Comparison of ENCODE assay signal across 8 cellular contexts in the genomic region with DNA sequence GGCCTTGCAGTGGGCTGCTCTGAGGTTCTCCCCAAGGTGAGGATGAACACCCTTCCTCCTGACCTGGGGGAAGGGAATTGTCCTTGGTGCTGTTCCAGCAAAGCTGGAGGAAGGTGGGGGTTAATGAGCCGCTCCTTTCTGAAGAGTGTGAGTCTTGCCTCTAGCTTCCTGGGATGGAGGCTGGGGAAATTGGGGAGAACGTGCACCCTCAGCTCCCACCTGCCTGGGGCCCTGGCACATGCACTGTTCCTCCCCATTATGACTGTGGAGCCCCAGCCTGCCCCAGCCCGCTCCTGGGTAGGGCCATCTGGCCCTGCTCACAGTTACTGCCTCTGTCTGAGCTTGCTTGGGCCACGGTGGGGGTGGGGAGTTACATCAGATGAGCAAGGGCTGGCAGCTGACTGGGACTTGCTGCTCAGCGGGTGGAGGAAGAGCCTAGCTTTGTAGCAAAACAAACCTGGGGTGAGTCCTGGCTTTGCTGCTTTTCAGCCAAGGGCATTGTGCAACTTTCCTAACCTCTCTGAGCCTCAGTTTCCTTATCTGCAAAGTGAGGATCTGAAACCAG. TPM values are rescaled to one million over a fixed set of nuclear protein-coding genes. Genes with fewer than 3 reads are reported as not detected.
DNase-seq lines count a peak whose midpoint lies in the region; ATAC-seq and TF ChIP-seq lines count a peak whose summit lies in the region.

No MANE protein-coding gene starts in this region.

- in situ Hi-C loops in gastrocnemius medialis (cut with MboI; ENCODE audit: low sequenced_read_pairs in 4 of 4) = no loop called here

- H4K20me1 ChIP-seq in BLaER1 = no peaks in the 10 kb centered on the region

- POLR2A ChIA-PET in activated CD8-positive, alpha-beta T cell treated with anti-CD3 and anti-CD28 coated beads, Interleukin-2, amount 10 ng/mL, durations not matched to agents 7 days and 5 days (lab: Charles Lee) = interaction anchor here (0.6 to 1.1 kb wide), 4 partner anchors 10 to 47 kb away, joined by 3 to 4 read pairs (median 3); no protein-coding TSS in a partner anchor

- no peak for TF ChIP-seq POLR2A in gastrocnemius medialis (IDR thresholded peaks at IDR 0.05)

- no peaks in the 10 kb centered on the region for H3K27me3 ChIP-seq in BLaER1
- no peaks in the 10 kb centered on the region for H3K27me3 ChIP-seq in left ventricle myocardium inferior (ENCODE audit: low read depth)
- no peaks in the 10 kb centered on the region for H3K27me3 ChIP-seq in gastrocnemius medialis

- ATAC-seq in activated CD8-positive, alpha-beta T cell treated with anti-CD3 and anti-CD28 coated beads, Interleukin-2, amount 10 ng/mL, durations not matched to agents 7 days and 5 days = no peak
- peak; percentile 28 to 52 for ATAC-seq in gastrocnemius medialis
- no peak for ATAC-seq in HG03469 (IDR thresholded peaks at IDR 0.05; ENCODE audit: unreplicated experiment)

- TF ChIP-seq CTCF in left ventricle myocardium inferior (IDR thresholded peaks at IDR 0.05; ENCODE audit: borderline replicate concordance) = no peak
- no peak for TF ChIP-seq CTCF in gastrocnemius medialis (IDR thresholded peaks at IDR 0.05 in 4 of 5, conservative IDR thresholded peaks at IDR 0.05 in 1 of 5)

- DNase-seq in activated CD8-positive, alpha-beta T cell treated with anti-CD3 and anti-CD28 coated beads, Interleukin-2, amount 10 ng/mL, durations not matched to agents 7 days and 5 days = peak; percentile 34
- DNase-seq in left ventricle myocardium inferior (peak; percentile 42), gastrocnemius medialis (peak; percentile 22 to 66), NCI-H1105 treated with DMSO at 0.1 percent for 48 hours (lab: John Stamatoyannopoulos, UW) (no peak), GM19238 (ENCODE audit: insufficient read length, low spot score) (no peak)

- no peaks in the 10 kb centered on the region for H3K9me3 Mint-ChIP-seq in activated CD8-positive, alpha-beta T cell treated with anti-CD3 and anti-CD28 coated beads, Interleukin-2, amount 10 ng/mL, durations not matched to agents 7 days and 5 days (ENCODE audit: insufficient read depth)

- H3K27me3 Mint-ChIP-seq in activated CD8-positive, alpha-beta T cell treated with anti-CD3 and anti-CD28 coated beads, Interleukin-2, amount 10 ng/mL, durations not matched to agents 7 days and 5 days (ENCODE audit: low read depth) = no peaks in the 10 kb centered on the region

- H3K4me3 Mint-ChIP-seq in activated CD8-positive, alpha-beta T cell treated with anti-CD3 and anti-CD28 coated beads, Interleukin-2, amount 10 ng/mL, durations not matched to agents 7 days and 5 days = peak overlapping the region; percentile 22

- H3K9me3 ChIP-seq in BLaER1 = no peaks in the 10 kb centered on the region
- no peaks in the 10 kb centered on the region for H3K9me3 ChIP-seq in KOPT-K1 (ENCODE audit: insufficient read depth, low read length, poor library complexity, severe bottlenecking)
- H3K9me3 ChIP-seq in left ventricle myocardium inferior (replicated peaks) = no peaks in the 10 kb centered on the region
- no peaks in the 10 kb centered on the region for H3K9me3 ChIP-seq in gastrocnemius medialis

- peak overlapping the region; percentile 78 for H3K27ac Mint-ChIP-seq in activated CD8-positive, alpha-beta T cell treated with anti-CD3 and anti-CD28 coated beads, Interleukin-2, amount 10 ng/mL, durations not matched to agents 7 days and 5 days

- intact Hi-C loops in left ventricle myocardium inferior (cut with micrococcal nuclease) (no loop called here), gastrocnemius medialis (cut with DNase I; ENCODE audit: low total_unique reads) (no loop called here)

- H3K4me3 ChIP-seq in BLaER1 (no peak overlapping the region), left ventricle myocardium inferior (no peak overlapping the region), gastrocnemius medialis (no peak overlapping the region)

- peak overlapping the region; percentile 58 for H3K27ac ChIP-seq in BLaER1
- peak overlapping the region; percentile 62 for H3K27ac ChIP-seq in KOPT-K1 (ENCODE audit: low read depth, low read length, poor library complexity, severe bottlenecking)
- no peak overlapping the region for H3K27ac ChIP-seq in left ventricle myocardium inferior (replicated peaks)
- H3K27ac ChIP-seq in gastrocnemius medialis = no peak overlapping the region

- CTCF ChIA-PET in activated CD8-positive, alpha-beta T cell treated with anti-CD3 and anti-CD28 coated beads, Interleukin-2, amount 10 ng/mL, durations not matched to agents 7 days and 5 days (lab: Charles Lee) = interaction anchor here (0.7 to 2.9 kb wide), 5 partner anchors 9 to 43 kb away, joined by 3 to 16 read pairs (median 4); no protein-coding TSS in a partner anchor

- H3K36me3 ChIP-seq in BLaER1 (no peaks in the 10 kb centered on the region), KOPT-K1 (ENCODE audit: insufficient read depth, low read length) (no peaks in the 10 kb centered on the region), left ventricle myocardium inferior (no peaks in the 10 kb centered on the region), gastrocnemius medialis (no peaks in the 10 kb centered on the region)

- peaks cover 57% of the 10 kb centered on the region for H3K4me1 Mint-ChIP-seq in activated CD8-positive, alpha-beta T cell treated with anti-CD3 and anti-CD28 coated beads, Interleukin-2, amount 10 ng/mL, durations not matched to agents 7 days and 5 days (ENCODE audit: low read depth)

- H3K4me2 ChIP-seq in BLaER1 = peak overlapping the region; percentile 64

- H3K9ac ChIP-seq in BLaER1 = peak overlapping the region; percentile 0; the same call in 1 of the 2 replicates

- no peaks in the 10 kb centered on the region for H3K36me3 Mint-ChIP-seq in activated CD8-positive, alpha-beta T cell treated with anti-CD3 and anti-CD28 coated beads, Interleukin-2, amount 10 ng/mL, durations not matched to agents 7 days and 5 days (ENCODE audit: low read depth)

- peaks cover 52% of the 10 kb centered on the region for H3K4me1 ChIP-seq in BLaER1
- H3K4me1 ChIP-seq in left ventricle myocardium inferior = no peaks in the 10 kb centered on the region
- peaks cover 5 to 8% of the 10 kb centered on the region in 2 donors for H3K4me1 ChIP-seq in gastrocnemius medialis

RNA-seq across cellular contexts. Expression of a gene that starts 11.1 kb away (rescaled TPM):
- total RNA-seq in activated CD8-positive, alpha-beta T cell treated with anti-CD3 and anti-CD28 coated beads, Interleukin-2, amount 10 ng/mL, durations not matched to agents 7 days and 5 days = 1 to 10 TPM; 8.4 to 9.0 TPM
- total RNA-seq in left ventricle myocardium inferior = not detected
- under 1 TPM in 1 of 4 donors, not detected in 3; 0.18 TPM for total RNA-seq in gastrocnemius medialis

RNA-seq across cellular contexts. Expression of a gene that starts 47.1 kb away (rescaled TPM):
- total RNA-seq in activated CD8-positive, alpha-beta T cell treated with anti-CD3 and anti-CD28 coated beads, Interleukin-2, amount 10 ng/mL, durations not matched to agents 7 days and 5 days = 10 to 100 TPM; 28.7 to 28.9 TPM
- total RNA-seq in left ventricle myocardium inferior = 130 TPM
- total RNA-seq in gastrocnemius medialis = 10 to 100 TPM; 14.5 to 56.8 (median 36.5) TPM

Comparison
In these comparisons a context has a peak if more than half of its experiments do, and no peak if none do; other contexts are left out.
1. H3K27ac ChIP-seq: peak in BLaER1 (single experiment) and KOPT-K1 (single experiment); none in left ventricle myocardium inferior (single experiment) and gastrocnemius medialis (0 of 4).
2. ATAC-seq: peak in gastrocnemius medialis (2 of 2); none in activated CD8-positive, alpha-beta T cell treated with anti-CD3 and anti-CD28 coated beads, Interleukin-2, amount 10 ng/mL, durations not matched to agents 7 days and 5 days (single experiment) and HG03469 (single experiment).
3. DNase-seq: peak in activated CD8-positive, alpha-beta T cell treated with anti-CD3 and anti-CD28 coated beads, Interleukin-2, amount 10 ng/mL, durations not matched to agents 7 days and 5 days (single experiment), left ventricle myocardium inferior (single experiment) and gastrocnemius medialis (2 of 2); none in NCI-H1105 treated with DMSO at 0.1 percent for 48 hours (single experiment) and GM19238 (single experiment).